ENCODE assay signal across 8 cellular contexts in the genomic region with DNA sequence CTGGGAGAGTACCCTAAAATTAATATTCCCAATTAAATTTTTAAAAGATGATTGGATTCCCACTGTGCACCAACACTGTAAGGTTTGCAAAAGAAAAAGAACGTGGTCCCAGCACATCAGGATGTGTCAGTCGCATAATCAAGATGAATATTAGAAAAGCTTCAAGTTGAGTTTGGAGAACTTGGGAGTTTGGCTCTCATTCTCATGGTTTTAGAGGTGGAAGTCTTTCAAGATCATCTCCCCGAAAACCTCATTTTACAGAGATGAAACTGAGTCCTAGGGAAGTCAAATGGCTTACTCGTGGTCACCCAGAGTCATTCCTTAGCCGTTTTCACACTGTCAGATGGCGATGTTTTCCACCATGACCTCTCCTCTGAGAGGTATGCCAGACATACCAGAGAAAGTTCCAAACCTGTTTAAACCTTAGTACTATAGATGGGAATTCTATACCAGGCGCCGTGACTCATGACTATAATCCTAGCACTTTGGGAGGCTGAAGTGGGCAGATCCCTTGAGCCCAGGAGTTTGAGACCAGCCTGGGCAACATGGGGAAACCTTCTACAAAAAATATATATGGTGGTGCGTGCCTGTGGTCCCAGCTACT. TPM values are rescaled to one million over a fixed set of nuclear protein-coding genes. Genes with fewer than 3 reads are reported as not detected.
DNase-seq lines count a peak whose midpoint lies in the region; ATAC-seq and TF ChIP-seq lines count a peak whose summit lies in the region.

No MANE protein-coding gene starts in this region.

- H3K9me2 ChIP-seq in PC-9 (ENCODE audit: insufficient read depth), result no peaks in the 10 kb centered on the region

- H4K20me1 ChIP-seq in PC-9 (ENCODE audit: insufficient read depth) (no peaks in the 10 kb centered on the region), osteoblast (ENCODE audit: insufficient read depth, low read length) (peaks cover 2% of the 10 kb centered on the region)

- peaks cover 31% of the 10 kb centered on the region; the same call in 1 of the 2 replicates for H3F3A ChIP-seq in PC-9 (ENCODE audit: insufficient read depth, low read depth)

- CTCF ChIA-PET in Calu3 (lab: Charles Lee), result interaction anchor here (0.7 to 1.9 kb wide), 3 partner anchors 53 to 73 kb away, joined by 3 to 9 read pairs (median 5); no protein-coding TSS in a partner anchor
- CTCF ChIA-PET in PC-9 (lab: Charles Lee), result interaction anchor here (0.7 kb wide), 2 partner anchors 20 to 312 kb away, joined by 3 to 22 read pairs; no protein-coding TSS in a partner anchor

- H3K4me1 ChIP-seq in PC-9 (replicated peaks; ENCODE audit: insufficient read depth), result peaks cover 51% of the 10 kb centered on the region
- H3K4me1 ChIP-seq in endocrine pancreas (ENCODE audit: control insufficient read depth, insufficient read depth, low read length), result peaks cover 16% of the 10 kb centered on the region
- peaks cover 40% of the 10 kb centered on the region for H3K4me1 ChIP-seq in osteoblast (ENCODE audit: insufficient read depth, low read length)

- H3K27me3 ChIP-seq in PC-9 (ENCODE audit: insufficient read depth, low read depth) (no peaks in the 10 kb centered on the region), endocrine pancreas (ENCODE audit: control insufficient read depth, insufficient read depth, low read length) (no peaks in the 10 kb centered on the region), osteoblast (ENCODE audit: insufficient read depth, low read length) (no peaks in the 10 kb centered on the region)

- H3K27me3 Mint-ChIP-seq in Calu3 (ENCODE audit: unreplicated experiment), result no peaks in the 10 kb centered on the region

- H3K36me3 Mint-ChIP-seq in Calu3 (ENCODE audit: insufficient read depth, unreplicated experiment), result peaks cover 46% of the 10 kb centered on the region

- ATAC-seq in GM18511 (IDR thresholded peaks at IDR 0.05; ENCODE audit: unreplicated experiment) (no peak), HG02610 (IDR thresholded peaks at IDR 0.05; ENCODE audit: unreplicated experiment) (no peak), HG02798 (IDR thresholded peaks at IDR 0.05; ENCODE audit: poor library complexity, unreplicated experiment) (no peak)

- peak overlapping the region; percentile 74 for H3K4me3 Mint-ChIP-seq in Calu3 (ENCODE audit: low read depth, unreplicated experiment)

- 0 out of 2 replicates have a peak overlapping the region, but pooled peaks have one; percentile 67 for H2AFZ ChIP-seq in PC-9
- peak overlapping the region; percentile 25 for H2AFZ ChIP-seq in osteoblast (ENCODE audit: low read length)

- POLR2A ChIA-PET in PC-9 (lab: Charles Lee; ENCODE audit: unreplicated experiment), result interaction anchor here (0.5 to 0.7 kb wide), 2 partner anchors 15 to 178 kb away, joined by 3 to 14 read pairs; no protein-coding TSS in a partner anchor

- BruUV-seq in Calu3 (replicated peaks; lab: Mats Ljungman, UMichigan) (TSS peak; percentile 46), PC-9 (replicated peaks; lab: Mats Ljungman, UMichigan) (TSS peak; percentile 47)

- H3K4me1 Mint-ChIP-seq in Calu3 (ENCODE audit: low read depth, unreplicated experiment), result peaks cover 35% of the 10 kb centered on the region

- no peaks in the 10 kb centered on the region for H3K9me3 ChIP-seq in PC-9 (ENCODE audit: insufficient read depth, low read depth)
- no peaks in the 10 kb centered on the region for H3K9me3 ChIP-seq in endocrine pancreas (ENCODE audit: control insufficient read depth, low read length)
- peaks cover 2% of the 10 kb centered on the region for H3K9me3 ChIP-seq in osteoblast (ENCODE audit: low read depth, low read length)

- TF ChIP-seq CTCF in Calu3 (IDR thresholded peaks at IDR 0.05; ENCODE audit: unreplicated experiment) (no peak), PC-9 (conservative IDR thresholded peaks at IDR 0.05) (no peak), osteoblast (IDR thresholded peaks at IDR 0.05; ENCODE audit: extremely low read depth, low read depth, low read length) (no peak)

- H3K4me3 ChIP-seq in PC-9, result peak overlapping the region; percentile 78
- H3K4me3 ChIP-seq in endocrine pancreas (ENCODE audit: control insufficient read depth, insufficient read depth, low read length), result peak overlapping the region; percentile 82
- peak overlapping the region; percentile 87 for H3K4me3 ChIP-seq in osteoblast (ENCODE audit: insufficient read depth, low read length)

- H3K27ac ChIP-seq in PC-9 (peak overlapping the region; percentile 65), osteoblast (ENCODE audit: low read depth, low read length) (peak overlapping the region; percentile 74)

- H3K9me3 Mint-ChIP-seq in Calu3 (ENCODE audit: low read depth, unreplicated experiment), result no peaks in the 10 kb centered on the region

- peak overlapping the region; percentile 73 for H3K9ac ChIP-seq in endocrine pancreas (ENCODE audit: control insufficient read depth, insufficient read depth, low read length)

- H3K4me2 ChIP-seq in PC-9 (peak overlapping the region; percentile 97), osteoblast (ENCODE audit: insufficient read depth, low read length) (peak overlapping the region; percentile 81)

- H3K79me2 ChIP-seq in PC-9 (ENCODE audit: low read depth) (peaks cover 31% of the 10 kb centered on the region), osteoblast (ENCODE audit: insufficient read depth, low read length) (peaks cover 53% of the 10 kb centered on the region)

- H3K27ac Mint-ChIP-seq in Calu3 (ENCODE audit: unreplicated experiment), result no peak overlapping the region

- intact Hi-C loops in Calu3 (cut with micrococcal nuclease; ENCODE audit: unreplicated experiment) (loop anchor here (10.0 kb wide), 1 partner anchor 47 kb away; no protein-coding TSS in a partner anchor), PC-9 (cut with micrococcal nuclease; ENCODE audit: unreplicated experiment) (no loop called here)

- DNase-seq in Calu3, result no peak
- peak; percentile 27 to 72 for DNase-seq in PC-9
- DNase-seq in osteoblast (ENCODE audit: insufficient read length, low spot score, missing footprints), result no peak
- no peak for DNase-seq in NCI-H446 treated with DMSO at 0.1 percent for 48 hours (lab: John Stamatoyannopoulos, UW)

- peaks cover 16% of the 10 kb centered on the region; the same call in 1 of the 2 replicates for H3K36me3 ChIP-seq in PC-9 (ENCODE audit: low read depth)
- no peaks in the 10 kb centered on the region for H3K36me3 ChIP-seq in endocrine pancreas (ENCODE audit: control insufficient read depth, insufficient read depth, low read length)
- H3K36me3 ChIP-seq in osteoblast (ENCODE audit: insufficient read depth, low read length), result peaks cover 32% of the 10 kb centered on the region

RNA-seq across cellular contexts. Expression of a gene that starts 1.2 kb away (rescaled TPM):
- total RNA-seq in Calu3 (2022) (46.3 and 50.6 TPM in 2 replicates), PC-9 (2021) (66.0 and 83.1 TPM in 2 replicates), osteoblast (53.6 and 71.3 TPM in 2 replicates)

Comparison
In these comparisons a context has a peak if more than half of its experiments do, and no peak if none do; other contexts are left out.
1. DNase-seq: peak in PC-9 (2 of 2); none in Calu3 (single experiment), osteoblast (single experiment) and NCI-H446 treated with DMSO at 0.1 percent for 48 hours (single experiment).
2. Peak in every context shown above with its lines, with median percentiles within 50 percentile points of each other: H3K4me3 ChIP-seq.